In the genomic region with DNA sequence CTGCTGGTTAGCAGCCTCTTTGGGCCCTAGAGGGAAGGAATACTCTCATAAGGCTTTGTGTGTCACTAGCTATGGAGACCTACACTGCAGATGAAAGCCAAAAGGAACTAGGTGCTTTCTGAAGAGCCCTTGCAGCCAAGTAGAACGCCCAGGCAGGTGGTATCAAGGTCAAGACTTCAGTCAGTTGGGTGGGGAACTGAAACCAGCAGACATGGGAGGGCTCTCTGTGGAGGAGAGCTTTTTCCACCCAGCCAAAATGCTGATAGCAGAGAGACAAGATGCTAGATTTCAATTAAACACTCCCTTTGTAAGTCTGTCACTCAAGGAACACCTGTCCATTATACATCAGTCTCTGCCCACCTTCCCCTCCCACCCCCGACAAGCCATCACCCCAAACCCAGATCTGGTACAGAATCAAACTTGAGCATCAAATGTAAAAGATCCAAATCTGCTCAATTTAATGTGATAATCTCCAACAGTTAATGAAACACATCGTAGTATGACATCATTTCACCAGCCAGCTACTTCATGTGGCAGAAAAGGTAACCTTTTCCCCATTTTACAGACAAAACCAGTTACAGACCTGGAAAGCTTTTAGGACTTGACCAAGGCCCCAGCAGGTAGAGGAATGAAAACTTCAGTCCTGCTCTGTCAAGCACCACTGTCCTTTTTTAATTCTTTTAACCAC, we compare ENCODE assay signal across 11 cellular contexts. TPM values are rescaled to one million over a fixed set of nuclear protein-coding genes. Genes with fewer than 3 reads are reported as not detected.
DNase-seq lines count a peak whose midpoint lies in the region; ATAC-seq and TF ChIP-seq lines count a peak whose summit lies in the region.
"Had no signal": no experiment of that assay in that cellular context is flagged by ENCODE, and none has a peak within 500 bp of the region (broad histone marks: within the 10 kb centered on the region; RNA-seq: fewer than 3 reads in every experiment).

No MANE protein-coding gene starts in this region.

- CTCF ChIA-PET in CD4-positive, alpha-beta T cell (lab: Charles Lee): interaction anchor here (0.8 to 1.9 kb wide), 2 partner anchors 14 to 16 kb away, joined by 3 to 8 read pairs; partner anchors contain the start of gene MRPS25

- intact Hi-C loops in CD4-positive, alpha-beta T cell (cut with DNase I, micrococcal nuclease): loop anchor here in 1 of 2 experiments (5.0 kb wide), 1 partner anchor 47 kb away; the partner anchor contains the start of gene RBSN
- intact Hi-C loops in lower leg skin (cut with DNase I; ENCODE audit: low total_unique reads): no loop called here

- H3K9me3 ChIP-seq in CD4-positive, alpha-beta T cell (ENCODE audit: control insufficient read depth, low read length): no peaks in the 10 kb centered on the region

- no peaks in the 10 kb centered on the region for H3K27me3 ChIP-seq in CD4-positive, alpha-beta T cell (ENCODE audit: control insufficient read depth, insufficient read depth, low read length)
- H3K27me3 ChIP-seq: cardiac muscle cell had no signal

- H3K27me3 Mint-ChIP-seq in CD4-positive, alpha-beta T cell: no peaks in the 10 kb centered on the region

- H3K4me3 Mint-ChIP-seq in CD4-positive, alpha-beta T cell: no peak overlapping the region
- H3K4me3 Mint-ChIP-seq: CD14-positive monocyte had no signal

- H3K9me3 Mint-ChIP-seq in CD4-positive, alpha-beta T cell: no peaks in the 10 kb centered on the region
- H3K9me3 Mint-ChIP-seq: CD14-positive monocyte had no signal

- no peak for DNase-seq in CD4-positive, alpha-beta T cell
- DNase-seq in GM19238 (ENCODE audit: insufficient read length, low spot score) (peak; percentile 66), RPMI8226 (peak; percentile 80), lower leg skin (ENCODE audit: low spot score in 2 of 2) (no peak), glomerular visceral epithelial cell (ENCODE audit: extremely low spot score) (no peak), pons (ENCODE audit: low spot score) (no peak), NCI-H748 treated with DMSO at 0.1 percent for 48 hours (lab: John Stamatoyannopoulos, UW) (no peak)
- DNase-seq: stimulated activated CD4-positive, alpha-beta T cell treated with anti-CD3 and anti-CD28 coated beads, Interleukin-2, amount 100 ng/mL, for 48 hours had no signal

- TF ChIP-seq POLR2A in lower leg skin (IDR thresholded peaks at IDR 0.05): no peak

- WGBS in lower leg skin, 2 donors: 86 to 93% methylated on average over 2 to 3 of the region's 3 CpGs

- ATAC-seq in CD4-positive, alpha-beta T cell (ENCODE audit: poor library complexity): no peak
- ATAC-seq in HG02938 (IDR thresholded peaks at IDR 0.05; ENCODE audit: unreplicated experiment): peak; percentile 67

- POLR2A ChIA-PET in CD4-positive, alpha-beta T cell (lab: Charles Lee): interaction anchor here (1.3 kb wide), 1 partner anchor 15 kb away, joined by 6 read pairs; the partner anchor contains the start of gene MRPS25

- H3K36me3 Mint-ChIP-seq in CD4-positive, alpha-beta T cell (ENCODE audit: low read depth): peaks cover 86% of the 10 kb centered on the region

- H3K4me3 ChIP-seq in lower leg skin (ENCODE audit: low read depth, poor library complexity, severe bottlenecking): no peak overlapping the region
- H3K4me3 ChIP-seq: cardiac muscle cell had no signal

- TF ChIP-seq CTCF in CD4-positive, alpha-beta T cell (IDR thresholded peaks at IDR 0.05): no peak
- no peak for TF ChIP-seq CTCF in lower leg skin (IDR thresholded peaks at IDR 0.05)

- no peak overlapping the region for H3K27ac ChIP-seq in CD4-positive, alpha-beta T cell (ENCODE audit: low read depth, low read length)
- H3K27ac ChIP-seq: cardiac muscle cell had no signal

- H3K4me1 Mint-ChIP-seq in CD4-positive, alpha-beta T cell (ENCODE audit: low read depth): peaks cover 31% of the 10 kb centered on the region

- peak overlapping the region; percentile 59 for H3K27ac Mint-ChIP-seq in CD4-positive, alpha-beta T cell

RNA-seq across cellular contexts. Expression of gene MRPS25, which starts 14.6 kb away (rescaled TPM):
- total RNA-seq in CD4-positive, alpha-beta T cell: 10 to 100 TPM; 59.9 to 60.2 TPM
- total RNA-seq in lower leg skin: 10 to 100 TPM; 21.7 to 35.7 (median 30.0) TPM

RNA-seq across cellular contexts. Expression of gene RBSN, which starts 48.4 kb away (rescaled TPM):
- total RNA-seq in CD4-positive, alpha-beta T cell: 10 to 100 TPM; 57.2 to 57.9 TPM
- total RNA-seq in lower leg skin: 10 to 100 TPM; 23.5 to 28.7 (median 28.0) TPM

Comparison
In these comparisons a context has a peak if more than half of its experiments do, and no peak if none do; other contexts are left out.
1. DNase-seq: peak in GM19238 (single experiment) and RPMI8226 (single experiment); none in CD4-positive, alpha-beta T cell (0 of 10), lower leg skin (0 of 2), glomerular visceral epithelial cell (single experiment), pons (single experiment) and NCI-H748 treated with DMSO at 0.1 percent for 48 hours (single experiment).